ENCODE assay signal across 9 cellular contexts in genomic region chr10:83542774-83543291, GRCh38.
DNase-seq lines count a peak whose midpoint lies in the region; ATAC-seq and TF ChIP-seq lines count a peak whose summit lies in the region.
"Had no signal": no experiment of that assay in that cellular context is flagged by ENCODE, and none has a peak within 500 bp of the region (broad histone marks: within the 10 kb centered on the region; RNA-seq: fewer than 3 reads in every experiment).

No MANE protein-coding gene starts in this region.

- peaks cover 6 to 7% of the 10 kb centered on the region in 2 donors for H3K9me3 Mint-ChIP-seq in stimulated activated naive CD8-positive, alpha-beta T cell treated with anti-CD3 and anti-CD28 coated beads, Interleukin-15, amount 100 ng/mL, for 72 hours

- DNase-seq in Caki2 (ENCODE audit: low read depth) (peak; percentile 89), epithelial cell of esophagus (ENCODE audit: low read depth) (peak; percentile 49), medulla oblongata (ENCODE audit: extremely low spot score) (no peak), NCI-H748 treated with DMSO at 0.1 percent for 48 hours (lab: John Stamatoyannopoulos, UW) (no peak), dermis blood vessel endothelial cell (no peak)
- DNase-seq in stimulated activated naive CD8-positive, alpha-beta T cell treated with anti-CD3 and anti-CD28 coated beads, Interleukin-15, amount 100 ng/mL, for 72 hours = no peak
- DNase-seq: NCI-H2029 had no signal

- H3K4me1 Mint-ChIP-seq in stimulated activated naive CD8-positive, alpha-beta T cell treated with anti-CD3 and anti-CD28 coated beads, Interleukin-15, amount 100 ng/mL, for 72 hours = no peaks in the 10 kb centered on the region

- no peak for TF ChIP-seq CTCF in epithelial cell of esophagus (IDR thresholded peaks at IDR 0.05; ENCODE audit: insufficient read depth, low read depth, low read length, missing control alignments)

- H3K4me3 Mint-ChIP-seq in stimulated activated naive CD8-positive, alpha-beta T cell treated with anti-CD3 and anti-CD28 coated beads, Interleukin-15, amount 100 ng/mL, for 72 hours = no peak overlapping the region

- H3K4me3 ChIP-seq in epithelial cell of esophagus (ENCODE audit: low read length) = no peak overlapping the region

- H3K27ac Mint-ChIP-seq in stimulated activated naive CD8-positive, alpha-beta T cell treated with anti-CD3 and anti-CD28 coated beads, Interleukin-15, amount 100 ng/mL, for 72 hours = no peak overlapping the region

- H3K27me3 Mint-ChIP-seq in stimulated activated naive CD8-positive, alpha-beta T cell treated with anti-CD3 and anti-CD28 coated beads, Interleukin-15, amount 100 ng/mL, for 72 hours = no peaks in the 10 kb centered on the region

- ATAC-seq in GM19438 (IDR thresholded peaks at IDR 0.05; ENCODE audit: low read depth, unreplicated experiment) (peak; percentile 43), HG03354 (IDR thresholded peaks at IDR 0.05; ENCODE audit: poor library complexity, severe bottlenecking, unreplicated experiment) (peak; percentile 44)
- ATAC-seq in stimulated activated naive CD8-positive, alpha-beta T cell treated with anti-CD3 and anti-CD28 coated beads, Interleukin-15, amount 100 ng/mL, for 72 hours = no peak

- in situ Hi-C loops in Caki2 (cut with HindIII; ENCODE audit: low pct_unique_long_range_greater_than_20kb, low sequenced_read_pairs) = no loop called here

Comparison
In these comparisons a context has a peak if more than half of its experiments do, and no peak if none do; other contexts are left out.
1. DNase-seq: peak in Caki2 (single experiment) and epithelial cell of esophagus (single experiment); none in medulla oblongata (single experiment), NCI-H748 treated with DMSO at 0.1 percent for 48 hours (single experiment), dermis blood vessel endothelial cell (single experiment) and stimulated activated naive CD8-positive, alpha-beta T cell treated with anti-CD3 and anti-CD28 coated beads, Interleukin-15, amount 100 ng/mL, for 72 hours (0 of 2).